In the genomic region with DNA sequence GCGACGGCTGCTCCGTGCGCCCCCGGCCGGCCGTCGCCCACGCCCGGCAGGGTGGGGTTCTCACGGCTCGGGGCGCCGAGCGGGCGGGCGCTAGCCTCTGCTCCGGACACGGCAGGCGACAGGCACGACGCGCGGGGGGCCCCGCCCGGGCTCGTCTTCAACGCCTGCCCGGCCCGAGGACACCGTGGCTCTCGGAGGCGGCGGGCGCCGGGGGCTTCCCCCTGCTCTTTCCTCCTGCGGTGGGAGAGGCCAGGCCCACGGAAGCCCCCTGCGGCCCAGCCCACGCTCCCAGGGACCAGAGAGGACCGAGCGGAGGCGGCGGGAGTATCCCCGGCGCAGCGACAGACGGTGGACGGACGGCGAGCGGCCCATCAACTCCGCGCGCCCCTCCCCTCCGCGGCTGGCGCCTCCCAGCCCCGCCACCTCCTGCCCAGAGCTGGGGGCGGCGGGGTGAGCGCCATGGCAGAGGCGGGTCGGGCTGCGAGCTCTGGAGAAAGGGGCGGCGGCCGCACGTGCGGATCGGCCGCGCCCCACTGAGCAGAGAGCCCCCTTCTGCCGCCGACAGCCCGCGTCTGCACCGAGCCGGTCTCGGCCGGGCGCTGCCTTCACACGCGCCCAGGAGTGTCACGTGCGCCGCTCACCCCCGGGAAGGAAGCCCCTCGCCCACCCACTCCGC, we compare ENCODE assay signal across 8 cellular contexts. TPM values are rescaled to one million over a fixed set of nuclear protein-coding genes. Genes with fewer than 3 reads are reported as not detected.
A peak's percentile ranks its signal among the peaks of the same experiment; 100 is the strongest.
DNase-seq lines count a peak whose midpoint lies in the region; ATAC-seq, FAIRE-seq and TF ChIP-seq lines count a peak whose summit lies in the region.
"Had no signal": no experiment of that assay in that cellular context is flagged by ENCODE, and none has a peak within 500 bp of the region (broad histone marks: within the 10 kb centered on the region; RNA-seq: fewer than 3 reads in every experiment).

A gene (minus strand): TSS at position 347 of the 676 bp plus-strand sequence. CDS start 386 bp downstream, outside the sequence.
A gene with protein sequence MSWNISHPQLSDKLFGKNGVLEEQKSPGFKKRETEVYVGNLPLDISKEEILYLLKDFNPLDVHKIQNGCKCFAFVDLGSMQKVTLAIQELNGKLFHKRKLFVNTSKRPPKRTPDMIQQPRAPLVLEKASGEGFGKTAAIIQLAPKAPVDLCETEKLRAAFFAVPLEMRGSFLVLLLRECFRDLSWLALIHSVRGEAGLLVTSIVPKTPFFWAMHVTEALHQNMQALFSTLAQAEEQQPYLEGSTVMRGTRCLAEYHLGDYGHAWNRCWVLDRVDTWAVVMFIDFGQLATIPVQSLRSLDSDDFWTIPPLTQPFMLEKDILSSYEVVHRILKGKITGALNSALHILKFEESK (plus strand): TSS at position 154 of the 676 bp plus-strand sequence. CDS start 4,685 bp downstream, outside the sequence.

- TF ChIP-seq RAD21 in HepG2 (CRISPR knock-in tag; IDR thresholded peaks at IDR 0.05): no peak

- TF ChIP-seq EP300 in HepG2 (IDR thresholded peaks at IDR 0.05; ENCODE audit: low read depth in 2 of 2, low read length in 2 of 2) (no peak), HepG2 (CRISPR knock-in tag; IDR thresholded peaks at IDR 0.05; ENCODE audit: borderline replicate concordance) (no peak)

- H4K20me1 ChIP-seq in mammary epithelial cell (ENCODE audit: insufficient read depth, low read length) (no peaks in the 10 kb centered on the region), HepG2 (ENCODE audit: insufficient read depth, low read length) (no peaks in the 10 kb centered on the region)

- TF ChIP-seq CTCF in mammary epithelial cell (conservative IDR thresholded peaks at IDR 0.05 in 1 of 2, IDR thresholded peaks at IDR 0.05 in 1 of 2; ENCODE audit: extremely low read depth in 1 of 2, insufficient read depth in 1 of 2, low read depth in 1 of 2, low read length in 2 of 2) (no peak), HepG2 (CRISPR knock-in tag; IDR thresholded peaks at IDR 0.05) (no peak)

- H3K4me3 Mint-ChIP-seq in stimulated activated naive CD8-positive, alpha-beta T cell treated with anti-CD3 and anti-CD28 coated beads, Interleukin-15, amount 100 ng/mL, for 72 hours: peak within 1 kb of the TSS; percentile 68 to 72

- H3K27me3 Mint-ChIP-seq in stimulated activated naive CD8-positive, alpha-beta T cell treated with anti-CD3 and anti-CD28 coated beads, Interleukin-15, amount 100 ng/mL, for 72 hours: peaks cover 73% of the 10 kb centered on the region

- H3K27ac ChIP-seq in mammary epithelial cell (ENCODE audit: insufficient read depth, low read depth, low read length) (no peak within 1 kb of the TSS), HepG2 (ENCODE audit: extremely low read length, insufficient read depth, low read length) (no peak within 1 kb of the TSS)

- DNase-seq in NCI-H2227 (lab: John Stamatoyannopoulos, UW; ENCODE audit: unreplicated experiment) (peak; percentile 81), mammary epithelial cell (no peak), HepG2 (ENCODE audit: low spot score) (no peak), NCI-H2029 treated with DMSO at 0.1 percent for 48 hours (lab: John Stamatoyannopoulos, UW) (no peak), KG1 (lab: John Stamatoyannopoulos, UW) (no peak)
- peak; percentile 19 to 33 for DNase-seq in stimulated activated naive CD8-positive, alpha-beta T cell treated with anti-CD3 and anti-CD28 coated beads, Interleukin-15, amount 100 ng/mL, for 72 hours
- DNase-seq: foreskin melanocyte had no signal

- no peak for FAIRE-seq in HepG2 (lab: Jason Lieb, UNC)

- CTCF ChIA-PET in mammary epithelial cell (lab: Charles Lee; ENCODE audit: low non-redundant PET) (no interaction called here), HepG2 (lab: Yijun Ruan, JAX; ENCODE audit: low intra/inter-chr PET ratio, low total read pairs) (no interaction called here)

- no TSS peak for BruUV-seq in mammary epithelial cell (replicated peaks; lab: Mats Ljungman, UMichigan)
- no TSS peak for BruUV-seq in HepG2 (replicated peaks; lab: Mats Ljungman, UMichigan)

- dilution Hi-C loops in mammary epithelial cell (cut with HindIII; ENCODE audit: low sequenced_read_pairs): loop anchor here (5.0 kb wide), 1 partner anchor 235 kb away; no protein-coding TSS in a partner anchor

- peaks cover 23% of the 10 kb centered on the region for H3K27me3 ChIP-seq in mammary epithelial cell (ENCODE audit: insufficient read depth, low read length)
- peaks cover 4 to 20% of the 10 kb centered on the region in 2 experiments for H3K27me3 ChIP-seq in HepG2 (ENCODE audit: control insufficient read depth in 1 of 2, insufficient read depth in 2 of 2, low read length in 2 of 2)

- 9% methylated on average over 35 of the region's 90 CpGs for WGBS in mammary epithelial cell (ENCODE audit: low coverage, missing lambda C conversion rate)
- WGBS in HepG2 (ENCODE audit: low lambda C conversion rate): 90% methylated on average over 59 of the region's 90 CpGs

- ATAC-seq in HepG2 (no peak; the same call in 2 of the 3 replicates), HG03139 (IDR thresholded peaks at IDR 0.05; ENCODE audit: unreplicated experiment) (no peak)
- ATAC-seq in stimulated activated naive CD8-positive, alpha-beta T cell treated with anti-CD3 and anti-CD28 coated beads, Interleukin-15, amount 100 ng/mL, for 72 hours: peak; percentile 55

- no peak within 1 kb of the TSS for H3K27ac Mint-ChIP-seq in stimulated activated naive CD8-positive, alpha-beta T cell treated with anti-CD3 and anti-CD28 coated beads, Interleukin-15, amount 100 ng/mL, for 72 hours

- H3K4me2 ChIP-seq in mammary epithelial cell (ENCODE audit: insufficient read depth, low read depth, low read length) (peak within 1 kb of the TSS; percentile 75), HepG2 (ENCODE audit: low read depth, low read length) (peak within 1 kb of the TSS; percentile 36)

- H3K9me3 Mint-ChIP-seq in stimulated activated naive CD8-positive, alpha-beta T cell treated with anti-CD3 and anti-CD28 coated beads, Interleukin-15, amount 100 ng/mL, for 72 hours: no peaks in the 10 kb centered on the region

- H3K9me3 ChIP-seq in mammary epithelial cell (replicated peaks; ENCODE audit: insufficient read depth, low read length) (no peaks in the 10 kb centered on the region), HepG2 (ENCODE audit: low read length) (peaks cover 5% of the 10 kb centered on the region; the same call in 1 of the 2 replicates)

- H3K36me3 ChIP-seq in mammary epithelial cell (ENCODE audit: insufficient read depth, low read length) (no peaks in the 10 kb centered on the region), HepG2 (replicated peaks in 1 of 2; ENCODE audit: control insufficient read depth in 1 of 2, insufficient read depth in 2 of 2, low read length in 2 of 2) (no peaks in the 10 kb centered on the region)

- in situ Hi-C loops in mammary epithelial cell (cut with MboI; ENCODE audit: low sequenced_read_pairs in 2 of 2) (no loop called here), HepG2 (cut with HindIII; ENCODE audit: extremely low pct_ligation_motif_present, low pct_unique_long_range_greater_than_20kb) (no loop called here)

- intact Hi-C loops in mammary epithelial cell (cut with micrococcal nuclease) (no loop called here), HepG2 (cut with micrococcal nuclease; ENCODE audit: unreplicated experiment) (no loop called here)

- H3K4me1 ChIP-seq in mammary epithelial cell (ENCODE audit: insufficient read depth, low read length): peaks cover 7% of the 10 kb centered on the region
- peaks cover 1% of the 10 kb centered on the region for H3K4me1 ChIP-seq in HepG2 (ENCODE audit: insufficient read depth, low read length)

- H3K4me3 ChIP-seq in mammary epithelial cell (replicated peaks in 1 of 3; ENCODE audit: insufficient read depth in 1 of 3, low read depth in 2 of 3, low read length in 3 of 3) (peak within 1 kb of the TSS in 2 of 3 experiments; percentile 21 to 28), HepG2 (replicated peaks in 1 of 3; ENCODE audit: insufficient read depth in 1 of 3, low read depth in 2 of 3, low read length in 3 of 3) (peak within 1 kb of the TSS in 1 of 3 experiments; percentile 52; a peak in 1 of 6 replicates)

- peaks cover 18% of the 10 kb centered on the region for H3K4me1 Mint-ChIP-seq in stimulated activated naive CD8-positive, alpha-beta T cell treated with anti-CD3 and anti-CD28 coated beads, Interleukin-15, amount 100 ng/mL, for 72 hours

- H3K9ac ChIP-seq in mammary epithelial cell (ENCODE audit: insufficient read depth, low read length) (no peak within 1 kb of the TSS), HepG2 (ENCODE audit: insufficient read depth, low read depth, low read length) (no peak within 1 kb of the TSS)

- POLR2A ChIA-PET in HepG2 (lab: Yijun Ruan, JAX): no interaction called here

- H2AFZ ChIP-seq in mammary epithelial cell (ENCODE audit: low read depth, low read length) (peak within 1 kb of the TSS; percentile 65), HepG2 (ENCODE audit: low read length) (no peak within 1 kb of the TSS)

- TF ChIP-seq POLR2A in HepG2 (IDR thresholded peaks at IDR 0.05; ENCODE audit: insufficient read depth in 1 of 2, low read depth in 2 of 2, low read length in 2 of 2): no peak

- H3K79me2 ChIP-seq in mammary epithelial cell (ENCODE audit: insufficient read depth, low read length): no peaks in the 10 kb centered on the region
- no peaks in the 10 kb centered on the region for H3K79me2 ChIP-seq in HepG2 (ENCODE audit: insufficient read depth, low read length)

RNA-seq across cellular contexts. Expression of the first gene that starts in this region (rescaled TPM):
- total RNA-seq in mammary epithelial cell (under 1 TPM in 1 of 2 donors, not detected in 1; 0.33 TPM), HepG2 (2016; rRNA removed; fragmentation: Illumina TruSeq; extraction: Trizol) (not detected in 2 replicates)
- polyA plus RNA-seq in mammary epithelial cell (not detected), HepG2 (2011; rRNA removed) (not detected in 2 replicates)
- not detected for polyA minus RNA-seq in mammary epithelial cell
- not detected in 2 replicates for total RNA-seq in HepG2 (2016; cell fraction: cytosol; rRNA removed; fragmentation: Illumina TruSeq; extraction: Trizol; ENCODE audit: low read depth)
- not detected in 2 replicates for total RNA-seq in HepG2 (2016; cell fraction: insoluble cytoplasmic fraction; rRNA removed; fragmentation: Illumina TruSeq; extraction: Trizol)
- total RNA-seq in HepG2 (2016; cell fraction: membrane; rRNA removed; fragmentation: Illumina TruSeq; extraction: Trizol): not detected in 2 replicates
- total RNA-seq in HepG2 (2016; cell fraction: nucleus; rRNA removed; fragmentation: Illumina TruSeq; extraction: Trizol): not detected in 2 replicates
- not detected in 2 replicates for polyA plus RNA-seq in HepG2 (2011; cell fraction: cytosol; rRNA removed)
- not detected in 2 replicates for polyA plus RNA-seq in HepG2 (2011; cell fraction: nucleus; rRNA removed)
- polyA plus RNA-seq in HepG2 (2012): not detected in 2 replicates
- not detected in 2 replicates for polyA plus RNA-seq in HepG2 (2016; cell fraction: cytosol; fragmentation: Illumina TruSeq; extraction: Trizol; ENCODE audit: low read depth)
- polyA plus RNA-seq in HepG2 (2016; cell fraction: insoluble cytoplasmic fraction; fragmentation: Illumina TruSeq; extraction: Trizol; ENCODE audit: low read depth): not detected in 2 replicates
- not detected in 2 replicates for polyA plus RNA-seq in HepG2 (2016; cell fraction: membrane; fragmentation: Illumina TruSeq; extraction: Trizol; ENCODE audit: low read depth)
- not detected in 2 replicates for polyA plus RNA-seq in HepG2 (2016; cell fraction: nucleus; fragmentation: Illumina TruSeq; extraction: Trizol; ENCODE audit: insufficient read depth, low read depth)
- polyA minus RNA-seq in HepG2 (2011; rRNA and poly(A)+ RNA removed; ENCODE audit: low replicate concordance): not detected in 2 replicates
- not detected in 2 replicates for polyA minus RNA-seq in HepG2 (2011; cell fraction: cytosol; rRNA and poly(A)+ RNA removed)
- not detected in 2 replicates for polyA minus RNA-seq in HepG2 (2011; cell fraction: nucleus; rRNA and poly(A)+ RNA removed)

RNA-seq across cellular contexts. Expression of the second gene that starts in this region (rescaled TPM):
- under 1 TPM in 1 of 2 donors, not detected in 1; under 0.01 TPM for total RNA-seq in mammary epithelial cell
- polyA plus RNA-seq in mammary epithelial cell: not detected
- polyA minus RNA-seq in mammary epithelial cell: not detected
- total RNA-seq in HepG2 (2016; rRNA removed; fragmentation: Illumina TruSeq; extraction: Trizol): not detected in 2 replicates
- not detected in 2 replicates for total RNA-seq in HepG2 (2016; cell fraction: cytosol; rRNA removed; fragmentation: Illumina TruSeq; extraction: Trizol; ENCODE audit: low read depth)
- total RNA-seq in HepG2 (2016; cell fraction: insoluble cytoplasmic fraction; rRNA removed; fragmentation: Illumina TruSeq; extraction: Trizol): not detected in 2 replicates
- total RNA-seq in HepG2 (2016; cell fraction: membrane; rRNA removed; fragmentation: Illumina TruSeq; extraction: Trizol): not detected in 2 replicates
- not detected in 2 replicates for total RNA-seq in HepG2 (2016; cell fraction: nucleus; rRNA removed; fragmentation: Illumina TruSeq; extraction: Trizol)
- polyA plus RNA-seq in HepG2 (2011; rRNA removed): not detected in 2 replicates
- not detected in 2 replicates for polyA plus RNA-seq in HepG2 (2011; cell fraction: cytosol; rRNA removed)
- polyA plus RNA-seq in HepG2 (2011; cell fraction: nucleus; rRNA removed): not detected in 2 replicates
- polyA plus RNA-seq in HepG2 (2012): not detected in 2 replicates
- polyA plus RNA-seq in HepG2 (2016; cell fraction: cytosol; fragmentation: Illumina TruSeq; extraction: Trizol; ENCODE audit: low read depth): not detected in 2 replicates
- not detected in 2 replicates for polyA plus RNA-seq in HepG2 (2016; cell fraction: insoluble cytoplasmic fraction; fragmentation: Illumina TruSeq; extraction: Trizol; ENCODE audit: low read depth)
- not detected in 2 replicates for polyA plus RNA-seq in HepG2 (2016; cell fraction: membrane; fragmentation: Illumina TruSeq; extraction: Trizol; ENCODE audit: low read depth)
- polyA plus RNA-seq in HepG2 (2016; cell fraction: nucleus; fragmentation: Illumina TruSeq; extraction: Trizol; ENCODE audit: insufficient read depth, low read depth): not detected in 2 replicates
- polyA minus RNA-seq in HepG2 (2011; rRNA and poly(A)+ RNA removed; ENCODE audit: low replicate concordance): 0.07 TPM in 1 of 2 replicates, not detected in the other
- not detected in 2 replicates for polyA minus RNA-seq in HepG2 (2011; cell fraction: cytosol; rRNA and poly(A)+ RNA removed)
- polyA minus RNA-seq in HepG2 (2011; cell fraction: nucleus; rRNA and poly(A)+ RNA removed): not detected in 2 replicates

Comparison
In these comparisons a context has a peak if more than half of its experiments do, and no peak if none do; other contexts are left out.
1. DNase-seq: peak in NCI-H2227 (single experiment) and stimulated activated naive CD8-positive, alpha-beta T cell treated with anti-CD3 and anti-CD28 coated beads, Interleukin-15, amount 100 ng/mL, for 72 hours (2 of 2); none in mammary epithelial cell (single experiment), HepG2 (single experiment), NCI-H2029 treated with DMSO at 0.1 percent for 48 hours (single experiment) and KG1 (single experiment).